1 cellular context compared by ENCODE assay signal in the genomic region with DNA sequence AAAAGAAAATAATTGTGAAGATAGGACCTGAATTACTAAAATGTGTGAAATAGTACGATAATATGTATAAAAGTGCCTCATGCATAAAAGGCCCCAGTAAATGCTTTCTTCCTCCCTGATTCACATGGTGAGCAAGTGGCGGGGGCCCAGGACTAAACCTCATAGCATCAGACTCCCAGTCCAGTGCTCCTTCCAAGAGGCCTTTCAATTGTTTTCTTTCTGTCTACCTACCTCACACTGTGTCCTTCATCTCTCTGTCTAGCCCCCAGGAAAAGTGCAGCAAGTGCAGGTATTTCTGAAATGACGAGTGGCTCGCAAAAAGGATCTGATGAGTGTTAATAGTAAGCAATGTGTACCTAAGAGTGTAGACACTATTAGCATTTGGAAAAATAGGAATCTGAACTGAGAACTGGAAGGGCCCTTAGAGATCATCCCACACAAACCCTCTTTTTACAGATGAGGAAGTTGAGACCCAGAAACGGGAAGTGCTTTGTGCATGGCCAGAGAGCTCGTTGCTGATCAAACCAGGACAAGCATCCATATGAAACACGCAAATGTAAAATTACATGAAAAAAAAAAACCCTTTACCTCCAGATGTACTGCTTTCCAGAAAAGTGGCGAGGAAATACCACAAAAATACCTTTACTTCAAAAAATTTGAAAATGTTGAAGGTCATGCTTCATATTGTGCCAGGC.
TF ChIP-seq lines count a peak whose summit lies in the region.

No MANE protein-coding gene starts in this region.

TF ChIP-seq in SK-N-SH, 30 proteins besides CTCF, POLR2A, EP300 and RAD21 (continued from another document):
- TF ChIP-seq, protein P1, sequence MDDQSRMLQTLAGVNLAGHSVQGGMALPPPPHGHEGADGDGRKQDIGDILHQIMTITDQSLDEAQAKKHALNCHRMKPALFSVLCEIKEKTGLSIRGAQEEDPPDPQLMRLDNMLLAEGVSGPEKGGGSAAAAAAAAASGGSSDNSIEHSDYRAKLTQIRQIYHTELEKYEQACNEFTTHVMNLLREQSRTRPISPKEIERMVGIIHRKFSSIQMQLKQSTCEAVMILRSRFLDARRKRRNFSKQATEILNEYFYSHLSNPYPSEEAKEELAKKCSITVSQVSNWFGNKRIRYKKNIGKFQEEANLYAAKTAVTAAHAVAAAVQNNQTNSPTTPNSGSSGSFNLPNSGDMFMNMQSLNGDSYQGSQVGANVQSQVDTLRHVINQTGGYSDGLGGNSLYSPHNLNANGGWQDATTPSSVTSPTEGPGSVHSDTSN (IDR thresholded peaks at IDR 0.05), result no peak
- TF ChIP-seq TEAD4 (IDR thresholded peaks at IDR 0.05; ENCODE audit: borderline replicate concordance, insufficient read depth) (no peak), SMC3 (IDR thresholded peaks at IDR 0.05; ENCODE audit: low read depth, low read length) (no peak), POLR2AphosphoS5 (IDR thresholded peaks at IDR 0.05; ENCODE audit: low read depth, low read length) (no peak), TCF12 (IDR thresholded peaks at IDR 0.05) (no peak), JUND (IDR thresholded peaks at IDR 0.05) (no peak), CHD2 (IDR thresholded peaks at IDR 0.05; ENCODE audit: low read length, partially characterized antibody) (no peak), FOSL2 (IDR thresholded peaks at IDR 0.05; ENCODE audit: borderline replicate concordance, low read depth) (no peak), RXRA (IDR thresholded peaks at IDR 0.05; ENCODE audit: borderline replicate concordance, low read depth) (no peak), FOXJ3 (CRISPR knock-in tag; IDR thresholded peaks at IDR 0.05) (no peak), ELF1 (IDR thresholded peaks at IDR 0.05) (no peak)
- TF ChIP-seq, protein P2, sequence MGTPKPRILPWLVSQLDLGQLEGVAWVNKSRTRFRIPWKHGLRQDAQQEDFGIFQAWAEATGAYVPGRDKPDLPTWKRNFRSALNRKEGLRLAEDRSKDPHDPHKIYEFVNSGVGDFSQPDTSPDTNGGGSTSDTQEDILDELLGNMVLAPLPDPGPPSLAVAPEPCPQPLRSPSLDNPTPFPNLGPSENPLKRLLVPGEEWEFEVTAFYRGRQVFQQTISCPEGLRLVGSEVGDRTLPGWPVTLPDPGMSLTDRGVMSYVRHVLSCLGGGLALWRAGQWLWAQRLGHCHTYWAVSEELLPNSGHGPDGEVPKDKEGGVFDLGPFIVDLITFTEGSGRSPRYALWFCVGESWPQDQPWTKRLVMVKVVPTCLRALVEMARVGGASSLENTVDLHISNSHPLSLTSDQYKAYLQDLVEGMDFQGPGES (IDR thresholded peaks at IDR 0.05; ENCODE audit: low read depth, low read length), result no peak
- TF ChIP-seq, protein P3, sequence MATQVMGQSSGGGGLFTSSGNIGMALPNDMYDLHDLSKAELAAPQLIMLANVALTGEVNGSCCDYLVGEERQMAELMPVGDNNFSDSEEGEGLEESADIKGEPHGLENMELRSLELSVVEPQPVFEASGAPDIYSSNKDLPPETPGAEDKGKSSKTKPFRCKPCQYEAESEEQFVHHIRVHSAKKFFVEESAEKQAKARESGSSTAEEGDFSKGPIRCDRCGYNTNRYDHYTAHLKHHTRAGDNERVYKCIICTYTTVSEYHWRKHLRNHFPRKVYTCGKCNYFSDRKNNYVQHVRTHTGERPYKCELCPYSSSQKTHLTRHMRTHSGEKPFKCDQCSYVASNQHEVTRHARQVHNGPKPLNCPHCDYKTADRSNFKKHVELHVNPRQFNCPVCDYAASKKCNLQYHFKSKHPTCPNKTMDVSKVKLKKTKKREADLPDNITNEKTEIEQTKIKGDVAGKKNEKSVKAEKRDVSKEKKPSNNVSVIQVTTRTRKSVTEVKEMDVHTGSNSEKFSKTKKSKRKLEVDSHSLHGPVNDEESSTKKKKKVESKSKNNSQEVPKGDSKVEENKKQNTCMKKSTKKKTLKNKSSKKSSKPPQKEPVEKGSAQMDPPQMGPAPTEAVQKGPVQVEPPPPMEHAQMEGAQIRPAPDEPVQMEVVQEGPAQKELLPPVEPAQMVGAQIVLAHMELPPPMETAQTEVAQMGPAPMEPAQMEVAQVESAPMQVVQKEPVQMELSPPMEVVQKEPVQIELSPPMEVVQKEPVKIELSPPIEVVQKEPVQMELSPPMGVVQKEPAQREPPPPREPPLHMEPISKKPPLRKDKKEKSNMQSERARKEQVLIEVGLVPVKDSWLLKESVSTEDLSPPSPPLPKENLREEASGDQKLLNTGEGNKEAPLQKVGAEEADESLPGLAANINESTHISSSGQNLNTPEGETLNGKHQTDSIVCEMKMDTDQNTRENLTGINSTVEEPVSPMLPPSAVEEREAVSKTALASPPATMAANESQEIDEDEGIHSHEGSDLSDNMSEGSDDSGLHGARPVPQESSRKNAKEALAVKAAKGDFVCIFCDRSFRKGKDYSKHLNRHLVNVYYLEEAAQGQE (IDR thresholded peaks at IDR 0.05; ENCODE audit: low read depth, low read length), result no peak
